In the genomic region with DNA sequence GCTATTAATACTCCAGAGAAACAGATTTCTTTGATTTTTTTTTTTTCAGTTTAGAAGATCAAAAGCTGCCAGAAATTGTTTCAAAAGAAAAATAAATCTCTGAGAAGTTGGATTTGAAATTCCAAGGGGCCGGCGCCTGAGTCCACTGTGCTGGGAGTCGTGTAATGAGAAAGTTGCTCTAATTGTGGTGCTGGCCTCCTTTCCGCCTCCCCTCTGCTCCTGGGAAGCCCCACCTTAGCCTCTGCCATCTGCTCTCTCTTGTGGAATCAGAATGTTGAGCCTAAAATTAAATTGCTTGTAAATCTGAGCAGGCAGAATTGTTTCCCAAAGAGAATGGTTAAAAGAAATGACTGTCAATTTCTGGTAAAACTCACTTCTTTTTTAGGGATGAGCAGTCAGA, we compare ENCODE assay signal across 22 cellular contexts.
"Had no signal": no experiment of that assay in that cellular context is flagged by ENCODE, and none has a peak within 500 bp of the region (broad histone marks: within the 10 kb centered on the region; RNA-seq: fewer than 3 reads in every experiment).

No MANE protein-coding gene starts in this region.

- H3K4me3 ChIP-seq: dorsolateral prefrontal cortex, gastrocnemius medialis, lower lobe of right lung, prostate gland, thoracic aorta, tibial nerve, upper lobe of left lung, uterus had no signal

- H3K27ac ChIP-seq: gastrocnemius medialis, lower lobe of right lung, neutrophil, parathyroid adenoma, prostate gland, thoracic aorta, tibial nerve, upper lobe of left lung, uterus had no signal

- H3K36me3 Mint-ChIP-seq: natural killer cell; stimulated activated effector memory CD8-positive, alpha-beta T cell treated with anti-CD3 and anti-CD28 coated beads, Interleukin-12 subunit alpha, Interleukin-12 subunit beta, amount 100 ng/mL, for 72 hours had no signal

- H3K27me3 ChIP-seq: dorsolateral prefrontal cortex, gastrocnemius medialis, tibial nerve, upper lobe of left lung, uterus had no signal

- H3K36me3 ChIP-seq: gastrocnemius medialis, lower lobe of right lung, neutrophil, prostate gland, thoracic aorta, tibial nerve, upper lobe of left lung, uterus had no signal

- H3K4me1 ChIP-seq: gastrocnemius medialis, lower lobe of right lung, parathyroid adenoma, prostate gland, tibial nerve, upper lobe of left lung, uterus had no signal

- H3K4me1 Mint-ChIP-seq: central memory CD8-positive, alpha-beta T cell; natural killer cell; neural crest cell; stimulated activated effector memory CD8-positive, alpha-beta T cell treated with anti-CD3 and anti-CD28 coated beads, Interleukin-12 subunit alpha, Interleukin-12 subunit beta, amount 100 ng/mL, for 72 hours had no signal

- ATAC-seq: gastrocnemius medialis; left ventricle myocardium superior; lower lobe of right lung; natural killer cell; sciatic nerve; stimulated activated effector memory CD8-positive, alpha-beta T cell treated with anti-CD3 and anti-CD28 coated beads, Interleukin-12 subunit alpha, Interleukin-12 subunit beta, amount 100 ng/mL, for 72 hours had no signal

- H3K9me3 Mint-ChIP-seq: central memory CD8-positive, alpha-beta T cell; natural killer cell; neural crest cell; stimulated activated effector memory CD8-positive, alpha-beta T cell treated with anti-CD3 and anti-CD28 coated beads, Interleukin-12 subunit alpha, Interleukin-12 subunit beta, amount 100 ng/mL, for 72 hours had no signal

- H3K27ac Mint-ChIP-seq: natural killer cell; stimulated activated effector memory CD8-positive, alpha-beta T cell treated with anti-CD3 and anti-CD28 coated beads, Interleukin-12 subunit alpha, Interleukin-12 subunit beta, amount 100 ng/mL, for 72 hours had no signal

- H3K4me3 Mint-ChIP-seq: central memory CD8-positive, alpha-beta T cell; natural killer cell; neural crest cell; stimulated activated effector memory CD8-positive, alpha-beta T cell treated with anti-CD3 and anti-CD28 coated beads, Interleukin-12 subunit alpha, Interleukin-12 subunit beta, amount 100 ng/mL, for 72 hours had no signal

- DNase-seq: effector CD4-positive, alpha-beta T cell; foreskin fibroblast; gastrocnemius medialis; left ventricle myocardium superior; lower lobe of right lung; natural killer cell; retina; stimulated activated CD4-positive, alpha-beta T cell treated with anti-CD3 and anti-CD28 coated beads, Interleukin-2, amount 100 ng/mL, for 24 hours; stimulated activated CD4-positive, alpha-beta T cell treated with anti-CD3 and anti-CD28 coated beads, Interleukin-4, amount 100 ng/mL, for 24 hours; stimulated activated naive CD4-positive, alpha-beta T cell treated with Interleukin-2 at 50 U/mL for 16 hours; upper lobe of left lung; uterus had no signal

- H3K9me3 ChIP-seq: gastrocnemius medialis, lower lobe of right lung, neutrophil, prostate gland, thoracic aorta, tibial nerve, upper lobe of left lung, uterus had no signal
